ENCODE assay signal across 26 cellular contexts in genomic region chr3:122213650-122214049, GRCh38. TPM values are rescaled to one million over a fixed set of nuclear protein-coding genes. Genes with fewer than 3 reads are reported as not detected.
DNase-seq lines count a peak whose midpoint lies in the region; ATAC-seq, FAIRE-seq and TF ChIP-seq lines count a peak whose summit lies in the region.
"Had no signal": no experiment of that assay in that cellular context is flagged by ENCODE, and none has a peak within 500 bp of the region (broad histone marks: within the 10 kb centered on the region; RNA-seq: fewer than 3 reads in every experiment).

No MANE protein-coding gene starts in this region.

- H3K9me3 ChIP-seq in body of pancreas: no peaks in the 10 kb centered on the region
- H3K9me3 ChIP-seq in trophoblast cell (ENCODE audit: insufficient read depth, low read depth, low read length): no peaks in the 10 kb centered on the region
- no peaks in the 10 kb centered on the region for H3K9me3 ChIP-seq in osteoblast (ENCODE audit: low read depth, low read length)
- H3K9me3 ChIP-seq: A549, BE2C had no signal

- intact Hi-C loops in activated CD4-positive, alpha-beta T cell treated with anti-CD3 and anti-CD28 coated beads, Interleukin-2, amount 10 ng/mL, durations not matched to agents 24 days and 14 days (cut with micrococcal nuclease): no loop called here
- intact Hi-C loops in body of pancreas (cut with DNase I): no loop called here

- no peak overlapping the region for H3K18ac ChIP-seq in trophoblast cell (ENCODE audit: low read length)

- no peak overlapping the region for H4K12ac ChIP-seq in trophoblast cell (ENCODE audit: low read depth, low read length)

- 46 to 76% methylated on average over 2 of the region's 2 CpGs for WGBS in body of pancreas, 2 donors
- no CpG with 5 or more reads among the region's 2 CpGs for WGBS in trophoblast cell (ENCODE audit: extremely low coverage, insufficient coverage, insufficient read length)

- H4K8ac ChIP-seq in trophoblast cell (ENCODE audit: low read depth, low read length): no peak overlapping the region

- TF ChIP-seq POLR2A in body of pancreas (IDR thresholded peaks at IDR 0.05): no peak

- no peaks in the 10 kb centered on the region for H3K4me1 Mint-ChIP-seq in activated CD4-positive, alpha-beta T cell treated with anti-CD3 and anti-CD28 coated beads, Interleukin-2, amount 10 ng/mL, durations not matched to agents 24 days and 14 days
- H3K4me1 Mint-ChIP-seq: CD8-positive, alpha-beta memory T cell had no signal

- peak; percentile 18 for FAIRE-seq in GM19239 (lab: Jason Lieb, UNC)
- FAIRE-seq: A549, D721Med, GM12878 had no signal

- H3K4ac ChIP-seq in trophoblast cell (ENCODE audit: low read depth, low read length): no peak overlapping the region

- peaks cover 13% of the 10 kb centered on the region for H3K79me1 ChIP-seq in trophoblast cell (ENCODE audit: low read length)

- no peak overlapping the region for H2BK120ac ChIP-seq in trophoblast cell (ENCODE audit: insufficient read depth, low read length, poor library complexity)

- H3K27ac Mint-ChIP-seq in activated CD4-positive, alpha-beta T cell treated with anti-CD3 and anti-CD28 coated beads, Interleukin-2, amount 10 ng/mL, durations not matched to agents 24 days and 14 days: no peak overlapping the region
- H3K27ac Mint-ChIP-seq: CD4-positive, alpha-beta T cell; GM23338; H9 had no signal

- DNase-seq in activated CD4-positive, alpha-beta T cell treated with anti-CD3 and anti-CD28 coated beads, Interleukin-2, amount 10 ng/mL, durations not matched to agents 24 days and 14 days: peak; percentile 26
- DNase-seq in activated CD4-positive, alpha-beta T cell treated with anti-CD3 and anti-CD28 coated beads, Interleukin-2, amount 50 U/mL, for 48 hours: no peak
- no peak for DNase-seq in GM19239 (ENCODE audit: insufficient read length, low spot score)
- no peak for DNase-seq in body of pancreas
- DNase-seq in trophoblast cell: no peak
- DNase-seq in NCI-H2227 (lab: John Stamatoyannopoulos, UW; ENCODE audit: unreplicated experiment): no peak
- DNase-seq in osteoblast (ENCODE audit: insufficient read length, low spot score, missing footprints): no peak
- DNase-seq: 8988T; ACHN; AML-193; BE2C; CD4-positive, alpha-beta T cell; CD8-positive, alpha-beta memory T cell; DMS 273 treated with DMSO at 0.1 percent for 48 hours; DMS79; EL; GDM1; H9 had no signal

- peak overlapping the region; percentile 41 for H2AK5ac ChIP-seq in trophoblast cell (ENCODE audit: low read length)

- peaks cover 30% of the 10 kb centered on the region for H3K27me3 Mint-ChIP-seq in activated CD4-positive, alpha-beta T cell treated with anti-CD3 and anti-CD28 coated beads, Interleukin-2, amount 10 ng/mL, durations not matched to agents 24 days and 14 days

- H3K9ac ChIP-seq in trophoblast cell (ENCODE audit: low read length): no peak overlapping the region
- H3K9ac ChIP-seq: BLaER1 treated with 17β-estradiol and CSF1 and Interleukin-3, amounts not matched to agents 10 nM and 100 nM had no signal

- H3K36me3 ChIP-seq in body of pancreas (replicated peaks in 1 of 2; ENCODE audit: insufficient read depth in 1 of 2, low read depth in 2 of 2): no peaks in the 10 kb centered on the region
- no peaks in the 10 kb centered on the region for H3K36me3 ChIP-seq in trophoblast cell (ENCODE audit: control insufficient read depth in 1 of 2, insufficient read depth in 2 of 2, low read length in 2 of 2)
- no peaks in the 10 kb centered on the region for H3K36me3 ChIP-seq in osteoblast (ENCODE audit: insufficient read depth, low read length)
- H3K36me3 ChIP-seq: BE2C; BLaER1 treated with 17β-estradiol and CSF1 and Interleukin-3, amounts not matched to agents 10 nM and 100 nM had no signal

- H3K79me2 ChIP-seq in trophoblast cell (ENCODE audit: control insufficient read depth, insufficient read depth, low read length, poor library complexity): no peaks in the 10 kb centered on the region
- H3K79me2 ChIP-seq in osteoblast (ENCODE audit: insufficient read depth, low read length): no peaks in the 10 kb centered on the region

- peaks cover 10% of the 10 kb centered on the region for H3K9me3 Mint-ChIP-seq in activated CD4-positive, alpha-beta T cell treated with anti-CD3 and anti-CD28 coated beads, Interleukin-2, amount 10 ng/mL, durations not matched to agents 24 days and 14 days
- H3K9me3 Mint-ChIP-seq: CD4-positive, alpha-beta T cell; CD8-positive, alpha-beta memory T cell; GM23338 had no signal

- TF ChIP-seq CTCF in body of pancreas (IDR thresholded peaks at IDR 0.05) (no peak), osteoblast (IDR thresholded peaks at IDR 0.05; ENCODE audit: extremely low read depth, low read depth, low read length) (no peak)

- H3K4me2 ChIP-seq in trophoblast cell (ENCODE audit: low read length) (no peak overlapping the region), osteoblast (ENCODE audit: insufficient read depth, low read length) (no peak overlapping the region)
- H3K4me2 ChIP-seq: A549; BLaER1 treated with 17β-estradiol and CSF1 and Interleukin-3, amounts not matched to agents 10 nM and 100 nM; GM23338 had no signal

- ATAC-seq in body of pancreas: no peak
- ATAC-seq: A549, GM12878, GM23338, HCT116 had no signal

- H4K91ac ChIP-seq in trophoblast cell (ENCODE audit: low read depth, low read length): no peak overlapping the region

- H3K4me1 ChIP-seq in body of pancreas: peaks cover 29% of the 10 kb centered on the region
- H3K4me1 ChIP-seq in trophoblast cell (ENCODE audit: control insufficient read depth in 1 of 2, insufficient read depth in 2 of 2, low read length in 2 of 2): peaks cover 10 to 13% of the 10 kb centered on the region in 2 experiments
- no peaks in the 10 kb centered on the region for H3K4me1 ChIP-seq in osteoblast (ENCODE audit: insufficient read depth, low read length)
- H3K4me1 ChIP-seq: A549; BE2C; BLaER1 treated with 17β-estradiol and CSF1 and Interleukin-3, amounts not matched to agents 10 nM and 100 nM had no signal

- no peak overlapping the region for H3K14ac ChIP-seq in trophoblast cell (ENCODE audit: low read length)

- H3K36me3 Mint-ChIP-seq in activated CD4-positive, alpha-beta T cell treated with anti-CD3 and anti-CD28 coated beads, Interleukin-2, amount 10 ng/mL, durations not matched to agents 24 days and 14 days (ENCODE audit: low read depth): no peaks in the 10 kb centered on the region
- H3K36me3 Mint-ChIP-seq: CD14-positive monocyte had no signal

- H3K4me3 ChIP-seq in body of pancreas (no peak overlapping the region), trophoblast cell (ENCODE audit: low read depth, low read length) (no peak overlapping the region), osteoblast (ENCODE audit: insufficient read depth, low read length) (no peak overlapping the region)
- H3K4me3 ChIP-seq: A549; BLaER1 treated with 17β-estradiol and CSF1 and Interleukin-3, amounts not matched to agents 10 nM and 100 nM; GM12878; GM23338 had no signal

- H2BK5ac ChIP-seq in trophoblast cell (ENCODE audit: low read depth, low read length, poor library complexity): no peak overlapping the region

- peak overlapping the region; percentile 9 for H2BK12ac ChIP-seq in trophoblast cell (ENCODE audit: low read length)

- no peak overlapping the region for H3K4me3 Mint-ChIP-seq in activated CD4-positive, alpha-beta T cell treated with anti-CD3 and anti-CD28 coated beads, Interleukin-2, amount 10 ng/mL, durations not matched to agents 24 days and 14 days
- H3K4me3 Mint-ChIP-seq: CD14-positive monocyte; CD4-positive, alpha-beta T cell; CD8-positive, alpha-beta memory T cell; GM23338; H9 had no signal

- H4K20me1 ChIP-seq in osteoblast (ENCODE audit: insufficient read depth, low read length): no peaks in the 10 kb centered on the region
- H4K20me1 ChIP-seq: BLaER1 treated with 17β-estradiol and CSF1 and Interleukin-3, amounts not matched to agents 10 nM and 100 nM had no signal

- H3K27me3 ChIP-seq in body of pancreas: no peaks in the 10 kb centered on the region
- no peaks in the 10 kb centered on the region for H3K27me3 ChIP-seq in trophoblast cell (ENCODE audit: insufficient read depth, low read length)
- H3K27me3 ChIP-seq in osteoblast (ENCODE audit: insufficient read depth, low read length): no peaks in the 10 kb centered on the region
- H3K27me3 ChIP-seq: BLaER1 treated with 17β-estradiol and CSF1 and Interleukin-3, amounts not matched to agents 10 nM and 100 nM had no signal

- H2AFZ ChIP-seq in trophoblast cell (ENCODE audit: insufficient read depth, low read length, poor library complexity): no peak overlapping the region
- H2AFZ ChIP-seq in osteoblast (ENCODE audit: low read length): no peak overlapping the region
- H2AFZ ChIP-seq: GM23338 had no signal

- H3K23ac ChIP-seq in trophoblast cell (ENCODE audit: low read length): no peak overlapping the region

- peak overlapping the region in 3 of 4 donors; percentile 31 to 66 (median 47) for H3K27ac ChIP-seq in body of pancreas
- no peak overlapping the region for H3K27ac ChIP-seq in trophoblast cell (ENCODE audit: low read depth, low read length)
- no peak overlapping the region for H3K27ac ChIP-seq in osteoblast (ENCODE audit: low read depth, low read length)
- H3K27ac ChIP-seq: A549; BLaER1 treated with 17β-estradiol and CSF1 and Interleukin-3, amounts not matched to agents 10 nM and 100 nM had no signal

RNA-seq across cellular contexts. Expression of gene CASR, which starts 30.2 kb away (rescaled TPM):
- not detected in 2 replicates for total RNA-seq in activated CD4-positive, alpha-beta T cell treated with anti-CD3 and anti-CD28 coated beads, Interleukin-2, amount 10 ng/mL, durations not matched to agents 24 days and 14 days
- total RNA-seq in body of pancreas (10 to 100 TPM in 1 of 2 donors, 1 to 10 TPM in 1; 8.9 to 11.9 TPM), osteoblast (not detected in 2 replicates)
- under 0.01 and 0.01 TPM in 2 replicates for polyA plus RNA-seq in trophoblast cell (2013)
- total RNA-seq: CD8-positive, alpha-beta memory T cell; H4 had no signal
- polyA plus RNA-seq: A549; CD14-positive monocyte; CD8-positive, alpha-beta memory T cell had no signal

Comparison
In these comparisons a context has a peak if more than half of its experiments do, and no peak if none do; other contexts are left out.
1. H3K27ac ChIP-seq: peak in body of pancreas (3 of 4); none in trophoblast cell (single experiment) and osteoblast (single experiment).